In genomic region chr18:3245185-3245564, GRCh38 we compare ENCODE assay signal across 10 cellular contexts. TPM values are rescaled to one million over a fixed set of nuclear protein-coding genes. Genes with fewer than 3 reads are reported as not detected.
A peak's percentile ranks its signal among the peaks of the same experiment; 100 is the strongest.
DNase-seq lines count a peak whose midpoint lies in the region; ATAC-seq and TF ChIP-seq lines count a peak whose summit lies in the region.
"Had no signal": no experiment of that assay in that cellular context is flagged by ENCODE, and none has a peak within 500 bp of the region (broad histone marks: within the 10 kb centered on the region; RNA-seq: fewer than 3 reads in every experiment).

No MANE protein-coding gene starts in this region.

- peaks cover 34% of the 10 kb centered on the region for H3K4me1 Mint-ChIP-seq in activated T-cell treated with anti-CD3 and anti-CD28 coated beads, Interleukin-2, amount 50 U/mL, for 24 hours (ENCODE audit: low read depth)
- peaks cover 25% of the 10 kb centered on the region for H3K4me1 Mint-ChIP-seq in T-helper 17 cell

- peak overlapping the region; percentile 95 for H3K4me3 Mint-ChIP-seq in activated T-cell treated with anti-CD3 and anti-CD28 coated beads, Interleukin-2, amount 50 U/mL, for 24 hours
- H3K4me3 Mint-ChIP-seq in T-helper 17 cell, result peak overlapping the region; percentile 39

- H3K36me3 Mint-ChIP-seq in activated T-cell treated with anti-CD3 and anti-CD28 coated beads, Interleukin-2, amount 50 U/mL, for 24 hours (ENCODE audit: low read depth), result peaks cover 69% of the 10 kb centered on the region
- peaks cover 9% of the 10 kb centered on the region for H3K36me3 Mint-ChIP-seq in T-helper 17 cell (ENCODE audit: low read depth)

- peaks cover 7 to 42% (median 28%) of the 10 kb centered on the region in 4 donors for H3K4me1 ChIP-seq in stomach

- H3K36me3 ChIP-seq in stomach, result peaks cover 7 to 11% (median 9%) of the 10 kb centered on the region in 4 donors

- H3K9me3 Mint-ChIP-seq in activated T-cell treated with anti-CD3 and anti-CD28 coated beads, Interleukin-2, amount 50 U/mL, for 24 hours, result peaks cover 17% of the 10 kb centered on the region

- no peaks in the 10 kb centered on the region for H3K27me3 ChIP-seq in stomach
- H3K27me3 ChIP-seq: gastroesophageal sphincter had no signal

- intact Hi-C loops in stomach (cut with DNase I; ENCODE audit: low total_unique reads), result no loop called here

- TF ChIP-seq POLR2A in stomach (IDR thresholded peaks at IDR 0.05), result no peak

- DNase-seq in activated T-cell treated with anti-CD3 and anti-CD28 coated beads, Interleukin-2, amount 50 U/mL, for 24 hours, result no peak
- DNase-seq in activated T-cell treated with anti-CD3 and anti-CD28 coated beads for 4 hours (no peak), T-helper 17 cell (no peak), fibroblast of the aortic adventitia (ENCODE audit: low read depth) (no peak), stomach (no peak), RPMI8226 (no peak), NCI-H2107 treated with DMSO at 0.1 percent for 48 hours (lab: John Stamatoyannopoulos, UW; ENCODE audit: unreplicated experiment) (no peak)
- DNase-seq: NCI-H1694 treated with DMSO at 0.1 percent for 48 hours had no signal

- TF ChIP-seq CTCF in fibroblast of the aortic adventitia (IDR thresholded peaks at IDR 0.05; ENCODE audit: insufficient read depth, low read length), result no peak
- no peak for TF ChIP-seq CTCF in stomach (IDR thresholded peaks at IDR 0.05)

- 36 to 65% (median 56%) methylated on average over 1 of the region's 1 CpG for WGBS in stomach, 5 donors

- H3K27ac ChIP-seq in stomach, result peak overlapping the region in 1 of 5 donors; percentile 100

- H3K4me3 ChIP-seq in fibroblast of the aortic adventitia (ENCODE audit: low read depth, low read length), result peak overlapping the region; percentile 93
- peak overlapping the region in 3 of 4 donors; percentile 56 to 89 (median 83) for H3K4me3 ChIP-seq in stomach

- no peak overlapping the region for H3K27ac Mint-ChIP-seq in activated T-cell treated with anti-CD3 and anti-CD28 coated beads, Interleukin-2, amount 50 U/mL, for 24 hours
- peak overlapping the region; percentile 95 for H3K27ac Mint-ChIP-seq in T-helper 17 cell

- H3K27me3 Mint-ChIP-seq in activated T-cell treated with anti-CD3 and anti-CD28 coated beads, Interleukin-2, amount 50 U/mL, for 24 hours, result no peaks in the 10 kb centered on the region
- H3K27me3 Mint-ChIP-seq in T-helper 17 cell, result no peaks in the 10 kb centered on the region

- H3K9me3 ChIP-seq in T-helper 17 cell (ENCODE audit: control insufficient read depth, low read length, poor library complexity, severe bottlenecking) (no peaks in the 10 kb centered on the region), stomach (peaks cover 0 to 7% (median 3%) of the 10 kb centered on the region in 4 donors)
- H3K9me3 ChIP-seq: gastroesophageal sphincter had no signal

- ATAC-seq in T-helper 17 cell, result no peak
- no peak for ATAC-seq in HG03342 (IDR thresholded peaks at IDR 0.05; ENCODE audit: unreplicated experiment)
- ATAC-seq: gastroesophageal sphincter had no signal

- no peak for TF ChIP-seq EP300 in stomach (IDR thresholded peaks at IDR 0.05)

RNA-seq across cellular contexts. Expression of gene MYL12A, which starts 2.4 kb away (rescaled TPM):
- total RNA-seq in T-helper 17 cell (100 to 1,000 TPM; 480 to 500 TPM), fibroblast of the aortic adventitia (ENCODE audit: low replicate concordance) (251 and 733 TPM in 2 replicates), stomach (100 to 1,000 TPM; 148 to 525 (median 249) TPM)
- polyA plus RNA-seq in stomach, result 100 to 1,000 TPM; 239 to 630 (median 421) TPM

RNA-seq across cellular contexts. Expression of gene MYL12B, which starts 16.8 kb away (rescaled TPM):
- 100 to 1,000 TPM; 172 to 178 TPM for total RNA-seq in T-helper 17 cell
- total RNA-seq in fibroblast of the aortic adventitia (ENCODE audit: low replicate concordance), result 77.4 and 415 TPM in 2 replicates
- total RNA-seq in stomach, result 100 to 1,000 TPM in 4 of 5 donors, 10 to 100 TPM in 1; 89.2 to 329 (median 206) TPM
- 100 to 1,000 TPM; 439 to 738 (median 639) TPM for polyA plus RNA-seq in stomach

RNA-seq across cellular contexts. Expression of gene MYOM1, which starts 25.4 kb away (rescaled TPM):
- total RNA-seq in T-helper 17 cell (1 to 10 TPM in 1 of 2 donors, under 1 TPM in 1; 0.92 to 3.2 TPM), fibroblast of the aortic adventitia (ENCODE audit: low replicate concordance) (0.90 and 7.5 TPM in 2 replicates), stomach (10 to 100 TPM in 3 of 5 donors, 1 to 10 TPM in 2; 2.9 to 37.9 (median 12.3) TPM)
- 1 to 10 TPM; 1.2 to 2.9 (median 1.4) TPM for polyA plus RNA-seq in stomach
